1 cellular context compared by ENCODE assay signal in genomic region chr11:3835100-3835485, GRCh38.
TF ChIP-seq lines count a peak whose summit lies in the region.

No MANE protein-coding gene starts in this region.

TF ChIP-seq in GM12891, 5 proteins besides CTCF, POLR2A, EP300 and RAD21:
- TF ChIP-seq SPI1 (IDR thresholded peaks at IDR 0.05; ENCODE audit: low read depth, low read length) (no peak), TAF1 (IDR thresholded peaks at IDR 0.05; ENCODE audit: low read depth, low read length) (no peak), POLR2AphosphoS5 (IDR thresholded peaks at IDR 0.05; ENCODE audit: low read depth, low read length) (no peak), POU2F2 (IDR thresholded peaks at IDR 0.05; ENCODE audit: low read depth, low read length) (no peak), PAX5 (IDR thresholded peaks at IDR 0.05; ENCODE audit: insufficient read depth, low read length, severe bottlenecking) (no peak)
TF ChIP-seq in GM12891: peak in this region for 0.
